7 cellular contexts compared by ENCODE assay signal in genomic region chr2:10497797-10498251, GRCh38. TPM values are rescaled to one million over a fixed set of nuclear protein-coding genes. Genes with fewer than 3 reads are reported as not detected.
DNase-seq lines count a peak whose midpoint lies in the region; ATAC-seq lines count a peak whose summit lies in the region.

No MANE protein-coding gene starts in this region.

- no peak overlapping the region for H3K27ac Mint-ChIP-seq in activated T-cell treated with anti-CD3 and anti-CD28 coated beads, Interleukin-2, amount 50 U/mL, for 72 hours

- peak overlapping the region in 1 of 2 donors; percentile 32 for H3K4me3 Mint-ChIP-seq in activated T-cell treated with anti-CD3 and anti-CD28 coated beads, Interleukin-2, amount 50 U/mL, for 72 hours

- peaks cover 16% of the 10 kb centered on the region for H3K27me3 Mint-ChIP-seq in activated T-cell treated with anti-CD3 and anti-CD28 coated beads, Interleukin-2, amount 50 U/mL, for 72 hours (ENCODE audit: low read depth)

- H3K36me3 ChIP-seq in H7 (replicated peaks; ENCODE audit: control insufficient read depth, insufficient read depth, low read length), result no peaks in the 10 kb centered on the region

- H3K4me1 Mint-ChIP-seq in activated T-cell treated with anti-CD3 and anti-CD28 coated beads, Interleukin-2, amount 50 U/mL, for 72 hours (ENCODE audit: low read depth), result peaks cover 17% of the 10 kb centered on the region

- intact Hi-C loops in cardiac septum (cut with DNase I), result no loop called here

- no peak overlapping the region for H3K4me3 ChIP-seq in H7 (ENCODE audit: insufficient read depth, low read depth, low read length)

- no peaks in the 10 kb centered on the region for H3K9me3 Mint-ChIP-seq in activated T-cell treated with anti-CD3 and anti-CD28 coated beads, Interleukin-2, amount 50 U/mL, for 72 hours

- no peaks in the 10 kb centered on the region for H3K27me3 ChIP-seq in H7 (ENCODE audit: control insufficient read depth, insufficient read depth, low read length)

- no peaks in the 10 kb centered on the region for H3K36me3 Mint-ChIP-seq in activated T-cell treated with anti-CD3 and anti-CD28 coated beads, Interleukin-2, amount 50 U/mL, for 72 hours (ENCODE audit: insufficient read depth in 2 of 2)

- peak; percentile 46 to 59 for ATAC-seq in activated T-cell treated with anti-CD3 and anti-CD28 coated beads, Interleukin-2, amount 50 U/mL, for 72 hours (replicated peaks in 1 of 2)
- no peak for ATAC-seq in HG03280 (IDR thresholded peaks at IDR 0.05; ENCODE audit: unreplicated experiment)
- ATAC-seq in HG02763 (IDR thresholded peaks at IDR 0.05; ENCODE audit: unreplicated experiment), result no peak

- DNase-seq in H7, result peak; percentile 66
- DNase-seq in OCI-M1 (lab: John Stamatoyannopoulos, UW), result peak; percentile 16
- peak; percentile 57 to 67 for DNase-seq in activated T-cell treated with anti-CD3 and anti-CD28 coated beads, Interleukin-2, amount 50 U/mL, for 72 hours
- DNase-seq in cardiac septum (ENCODE audit: low spot score), result peak; percentile 71
- peak; percentile 71 for DNase-seq in stimulated activated CD4-positive, alpha-beta T cell treated with anti-CD3 and anti-CD28 coated beads, Interleukin-15, amount 100 ng/mL, for 24 hours

RNA-seq across cellular contexts. Expression of gene ODC1, which starts 49.7 kb away (rescaled TPM):
- 95.6 and 175 TPM in 2 replicates for total RNA-seq in H7 (2014; rRNA removed; shearing (Covaris generic))
- 10 to 100 TPM; 72.0 to 73.5 TPM for total RNA-seq in activated T-cell treated with anti-CD3 and anti-CD28 coated beads, Interleukin-2, amount 50 U/mL, for 72 hours
- total RNA-seq in cardiac septum, result 58.0 TPM

Comparison
In these comparisons a context has a peak if more than half of its experiments do, and no peak if none do; other contexts are left out.
1. DNase-seq: peak in every context shown above with its lines; median percentile 71 in cardiac septum; 71 in stimulated activated CD4-positive, alpha-beta T cell treated with anti-CD3 and anti-CD28 coated beads, Interleukin-15, amount 100 ng/mL, for 24 hours; 66 in H7; 62 in activated T-cell treated with anti-CD3 and anti-CD28 coated beads, Interleukin-2, amount 50 U/mL, for 72 hours; 16 in OCI-M1.
2. ATAC-seq: peak in activated T-cell treated with anti-CD3 and anti-CD28 coated beads, Interleukin-2, amount 50 U/mL, for 72 hours (2 of 2); none in HG03280 (single experiment) and HG02763 (single experiment).